In the genomic region with DNA sequence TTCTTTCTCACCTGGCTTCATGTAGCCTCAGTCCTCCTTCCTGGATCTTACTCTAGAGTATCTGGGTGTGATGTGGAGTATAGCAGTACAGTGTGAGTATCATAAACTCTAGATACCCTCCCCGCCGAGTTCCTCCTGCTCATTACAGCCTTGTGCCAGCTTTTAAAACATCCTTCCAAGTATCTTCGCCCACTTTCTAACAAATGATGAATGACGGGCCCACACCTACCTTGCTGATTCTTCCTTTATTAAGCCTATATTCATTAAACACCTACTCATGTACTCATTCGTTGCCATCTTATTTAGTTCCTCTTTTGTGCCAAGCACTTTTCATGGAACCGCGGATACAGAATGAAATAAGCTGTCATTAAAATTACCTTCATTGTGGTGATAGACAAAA, we compare ENCODE assay signal across 23 cellular contexts.
"Had no signal": no experiment of that assay in that cellular context is flagged by ENCODE, and none has a peak within 500 bp of the region (broad histone marks: within the 10 kb centered on the region; RNA-seq: fewer than 3 reads in every experiment).

No MANE protein-coding gene starts in this region.

- H3K4me3 ChIP-seq: stomach, suprapubic skin, testis, thoracic aorta, thyroid gland, tibial artery, tibial nerve, transverse colon, upper lobe of left lung, upper lobe of right lung, uterus, vagina had no signal

- DNase-seq: stimulated activated CD4-positive, alpha-beta T cell treated with anti-CD3 and anti-CD28 coated beads, Interleukin-2, amount 100 ng/mL, for 48 hours; stimulated activated CD4-positive, alpha-beta T cell treated with anti-CD3 and anti-CD28 coated beads, Interleukin-4, amount 100 ng/mL, for 1 hour; stimulated activated CD4-positive, alpha-beta T cell treated with anti-CD3 and anti-CD28 coated beads, Interleukin-4, amount 100 ng/mL, for 24 hours; stimulated activated CD4-positive, alpha-beta T cell treated with anti-CD3 and anti-CD28 coated beads, Interleukin-4, amount 100 ng/mL, for 4 hours; stimulated activated CD8-positive, alpha-beta memory T cell treated with anti-CD3 and anti-CD28 coated beads, Interleukin-4, amount 100 ng/mL, for 48 hours; stimulated activated naive B cell treated with anti-CD40 and anti-IgM and Interleukin-4, amounts not matched to agents 10 μg/mL and 1 μg/mL and 100 μg/mL, for 72 hours; stimulated activated naive CD4-positive, alpha-beta T cell; stimulated activated naive CD4-positive, alpha-beta T cell treated with Interleukin-2 at 50 U/mL for 16 hours; stimulated activated naive CD8-positive, alpha-beta T cell treated with anti-CD3 and anti-CD28 coated beads, Interleukin-15, amount 100 ng/mL, for 72 hours; stimulated activated naive CD8-positive, alpha-beta T cell treated with anti-CD3 and anti-CD28 coated beads, Interleukin-15, Interleukin-2, amounts not matched to agents 100 U/mL and 50 U/mL, for 24 hours; stomach; substantia nigra; testis; thyroid gland; tibial artery; transverse colon; upper lobe of left lung; upper lobe of right lung; uterus had no signal
